In genomic region chr7:999921-1000593, GRCh38 we compare ENCODE assay signal across 1 cellular context.
TF ChIP-seq lines count a peak whose summit lies in the region.

No MANE protein-coding gene starts in this region.

TF ChIP-seq in GM12878, 131 proteins besides CTCF, POLR2A, EP300 and RAD21 (continues in another document):
- TF ChIP-seq CREB1 (IDR thresholded peaks at IDR 0.05; ENCODE audit: low read depth): peak; percentile 95
- TF ChIP-seq CEBPZ (IDR thresholded peaks at IDR 0.05; ENCODE audit: low read depth, low read length): no peak
- TF ChIP-seq ZBTB11 (CRISPR knock-in tag; IDR thresholded peaks at IDR 0.05): no peak
- 0 out of 2 replicates have a peak, but pooled peaks have one; percentile 25 for TF ChIP-seq NBN (IDR thresholded peaks at IDR 0.05)
- TF ChIP-seq ELK1 (IDR thresholded peaks at IDR 0.05; ENCODE audit: low read depth, low read length): no peak
- TF ChIP-seq ATF7 (IDR thresholded peaks at IDR 0.05; ENCODE audit: low read depth): no peak
- peak; percentile 34 for TF ChIP-seq SMAD1 (IDR thresholded peaks at IDR 0.05; ENCODE audit: low read depth, partially characterized antibody)
- peak; percentile 86 for TF ChIP-seq MLLT1 (IDR thresholded peaks at IDR 0.05)
- TF ChIP-seq REST (IDR thresholded peaks at IDR 0.05; ENCODE audit: low read depth, low read length): no peak
- peak; percentile 80 for TF ChIP-seq ZNF687 (IDR thresholded peaks at IDR 0.05)
- TF ChIP-seq HDGF (IDR thresholded peaks at IDR 0.05): no peak
- no peak for TF ChIP-seq ATF2 (IDR thresholded peaks at IDR 0.05; ENCODE audit: low read length)
- no peak for TF ChIP-seq NRF1 (conservative IDR thresholded peaks at IDR 0.05; ENCODE audit: low read depth, low read length)
- TF ChIP-seq SUPT20H (IDR thresholded peaks at IDR 0.05; ENCODE audit: borderline replicate concordance, control insufficient read depth, low read depth, low read length): no peak
- no peak for TF ChIP-seq ZBED1 (IDR thresholded peaks at IDR 0.05; ENCODE audit: borderline replicate concordance)
- no peak for TF ChIP-seq ZBTB4 (CRISPR knock-in tag; IDR thresholded peaks at IDR 0.05)
- TF ChIP-seq CHD4 (IDR thresholded peaks at IDR 0.05): no peak
- TF ChIP-seq SKIL (IDR thresholded peaks at IDR 0.05; ENCODE audit: low read depth, poor library complexity, severe bottlenecking): no peak
- TF ChIP-seq EZH2 (IDR thresholded peaks at IDR 0.05; ENCODE audit: borderline replicate concordance, control insufficient read depth, low read depth, low read length): no peak
- no peak for TF ChIP-seq IRF5 (IDR thresholded peaks at IDR 0.05; ENCODE audit: borderline replicate concordance)
- TF ChIP-seq SRF (IDR thresholded peaks at IDR 0.05; ENCODE audit: low read depth in 2 of 2, low read length in 2 of 2): no peak
- TF ChIP-seq HDAC2 (IDR thresholded peaks at IDR 0.05): no peak
- TF ChIP-seq CEBPB (IDR thresholded peaks at IDR 0.05; ENCODE audit: borderline replicate concordance in 1 of 2, low read depth in 2 of 2, low read length in 2 of 2): no peak
- TF ChIP-seq FOXK2 (IDR thresholded peaks at IDR 0.05): no peak
- TF ChIP-seq CREM (IDR thresholded peaks at IDR 0.05; ENCODE audit: low read depth): peak; percentile 91
